16 cellular contexts compared by ENCODE assay signal in the genomic region with DNA sequence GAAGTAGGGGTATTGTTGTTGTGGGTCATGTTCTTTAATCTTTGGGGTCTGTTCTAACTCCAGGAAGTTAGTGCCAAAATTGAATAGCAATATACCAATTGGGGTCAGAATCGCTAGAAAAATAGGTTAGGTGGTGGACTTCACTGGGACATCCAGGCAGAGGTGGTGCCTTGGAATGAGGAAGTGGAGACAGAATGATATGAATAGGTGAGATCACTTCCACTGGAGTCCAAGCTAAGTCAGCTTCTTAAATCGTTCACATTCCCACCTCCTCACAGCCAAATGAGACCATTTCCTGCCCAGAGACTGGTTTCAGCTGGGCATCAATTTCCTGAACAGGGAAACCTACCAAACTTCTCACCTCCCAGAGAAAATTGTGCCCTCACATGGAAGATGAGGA.
DNase-seq lines count a peak whose midpoint lies in the region; ATAC-seq and TF ChIP-seq lines count a peak whose summit lies in the region.
"Had no signal": no experiment of that assay in that cellular context is flagged by ENCODE, and none has a peak within 500 bp of the region (broad histone marks: within the 10 kb centered on the region; RNA-seq: fewer than 3 reads in every experiment).

No MANE protein-coding gene starts in this region.

- no peaks in the 10 kb centered on the region for H4K20me1 ChIP-seq in hepatocyte (ENCODE audit: insufficient read depth, poor library complexity, severe bottlenecking)
- H4K20me1 ChIP-seq: BLaER1 treated with 17β-estradiol and CSF1 and Interleukin-3, amounts not matched to agents 10 nM and 100 nM had no signal

- H3K4me2 ChIP-seq in hepatocyte: no peak overlapping the region
- H3K4me2 ChIP-seq: GM23338 had no signal

- TF ChIP-seq POLR2A in adrenal gland (IDR thresholded peaks at IDR 0.05): no peak

- H2AFZ ChIP-seq in hepatocyte: no peak overlapping the region
- H2AFZ ChIP-seq: GM23338 had no signal

- H3K4me1 Mint-ChIP-seq in CD14-positive monocyte (peaks cover 73% of the 10 kb centered on the region), Calu3 (ENCODE audit: low read depth, unreplicated experiment) (peaks cover 69% of the 10 kb centered on the region)
- peaks cover 71% of the 10 kb centered on the region for H3K4me1 Mint-ChIP-seq in activated naive CD8-positive, alpha-beta T cell treated with anti-CD3 and anti-CD28 coated beads, Interleukin-2, amount 50 U/mL, for 24 hours

- no TSS peak for BruUV-seq in Calu3 (replicated peaks; lab: Mats Ljungman, UMichigan)

- H3K4me3 Mint-ChIP-seq in CD14-positive monocyte (peak overlapping the region in 1 of 2 donors; percentile 16), Calu3 (ENCODE audit: low read depth, unreplicated experiment) (no peak overlapping the region)
- H3K4me3 Mint-ChIP-seq in activated naive CD8-positive, alpha-beta T cell treated with anti-CD3 and anti-CD28 coated beads, Interleukin-2, amount 50 U/mL, for 24 hours: no peak overlapping the region
- H3K4me3 Mint-ChIP-seq: GM23338 had no signal

- no peak overlapping the region for H3K4me3 ChIP-seq in hepatocyte
- H3K4me3 ChIP-seq in adrenal gland: no peak overlapping the region
- H3K4me3 ChIP-seq: BLaER1 treated with 17β-estradiol and CSF1 and Interleukin-3, amounts not matched to agents 10 nM and 100 nM; GM23338; Peyer's patch had no signal

- DNase-seq in CD14-positive monocyte (ENCODE audit: low spot score): no peak
- peak; percentile 46 for DNase-seq in Calu3
- DNase-seq in hepatocyte (ENCODE audit: low spot score): no peak
- DNase-seq in activated naive CD8-positive, alpha-beta T cell treated with anti-CD3 and anti-CD28 coated beads, Interleukin-2, amount 50 U/mL, for 24 hours: no peak
- DNase-seq in adrenal gland: no peak
- DNase-seq: HCEC 1CT, KG1, NCI-H1417 treated with DMSO at 0.1 percent for 48 hours, NCI-H1930, NCI-H345, NCI-H526, Peyer's patch had no signal

- peaks cover 11 to 15% of the 10 kb centered on the region in 2 donors for H3K36me3 Mint-ChIP-seq in CD14-positive monocyte
- peaks cover 30% of the 10 kb centered on the region for H3K36me3 Mint-ChIP-seq in Calu3 (ENCODE audit: insufficient read depth, unreplicated experiment)
- H3K36me3 Mint-ChIP-seq in activated naive CD8-positive, alpha-beta T cell treated with anti-CD3 and anti-CD28 coated beads, Interleukin-2, amount 50 U/mL, for 24 hours (ENCODE audit: low read depth): peaks cover 11% of the 10 kb centered on the region

- H3K27me3 Mint-ChIP-seq in CD14-positive monocyte (ENCODE audit: low read depth in 3 of 3) (peaks cover 0 to 8% (median 3%) of the 10 kb centered on the region in 3 donors), Calu3 (ENCODE audit: unreplicated experiment) (no peaks in the 10 kb centered on the region)
- H3K27me3 Mint-ChIP-seq in activated naive CD8-positive, alpha-beta T cell treated with anti-CD3 and anti-CD28 coated beads, Interleukin-2, amount 50 U/mL, for 24 hours: no peaks in the 10 kb centered on the region

- H3K9me3 Mint-ChIP-seq in CD14-positive monocyte (peaks cover 14 to 29% (median 28%) of the 10 kb centered on the region in 7 donors), Calu3 (ENCODE audit: low read depth, unreplicated experiment) (peaks cover 4% of the 10 kb centered on the region)
- H3K9me3 Mint-ChIP-seq in activated naive CD8-positive, alpha-beta T cell treated with anti-CD3 and anti-CD28 coated beads, Interleukin-2, amount 50 U/mL, for 24 hours: peaks cover 32% of the 10 kb centered on the region

- H3K27me3 ChIP-seq in hepatocyte (no peaks in the 10 kb centered on the region), adrenal gland (peaks cover 9% of the 10 kb centered on the region)
- H3K27me3 ChIP-seq: BLaER1 treated with 17β-estradiol and CSF1 and Interleukin-3, amounts not matched to agents 10 nM and 100 nM; Peyer's patch had no signal

- H3K27ac Mint-ChIP-seq in CD14-positive monocyte (peak overlapping the region; percentile 83 to 97 (median 91)), Calu3 (ENCODE audit: unreplicated experiment) (peak overlapping the region; percentile 98)
- no peak overlapping the region for H3K27ac Mint-ChIP-seq in activated naive CD8-positive, alpha-beta T cell treated with anti-CD3 and anti-CD28 coated beads, Interleukin-2, amount 50 U/mL, for 24 hours
- H3K27ac Mint-ChIP-seq: GM23338 had no signal

- H3K9me3 ChIP-seq in hepatocyte (ENCODE audit: low read depth) (no peaks in the 10 kb centered on the region), adrenal gland (replicated peaks in 1 of 3) (no peaks in the 10 kb centered on the region)

- TF ChIP-seq CTCF in CD14-positive monocyte (IDR thresholded peaks at IDR 0.05) (no peak), Calu3 (IDR thresholded peaks at IDR 0.05; ENCODE audit: unreplicated experiment) (no peak), hepatocyte (IDR thresholded peaks at IDR 0.05; ENCODE audit: poor library complexity) (no peak), adrenal gland (IDR thresholded peaks at IDR 0.05) (peak in 1 of 6 experiments; percentile 2)

- H3K36me3 ChIP-seq in hepatocyte (replicated peaks; ENCODE audit: insufficient read depth, low read depth) (no peaks in the 10 kb centered on the region), adrenal gland (replicated peaks in 1 of 2) (no peaks in the 10 kb centered on the region)
- H3K36me3 ChIP-seq: Peyer's patch had no signal

- H3K4me1 ChIP-seq in hepatocyte (ENCODE audit: insufficient read depth) (peaks cover 19% of the 10 kb centered on the region), adrenal gland (replicated peaks in 1 of 2) (no peaks in the 10 kb centered on the region)

- intact Hi-C loops in CD14-positive monocyte (cut with micrococcal nuclease) (loop anchor here in 1 of 2 donors (5.0 kb wide), 2 partner anchors 59 to 66 kb away; no protein-coding TSS in a partner anchor), Calu3 (cut with micrococcal nuclease; ENCODE audit: unreplicated experiment) (loop anchor here (10.0 kb wide), 2 partner anchors 108 to 298 kb away; no protein-coding TSS in a partner anchor), adrenal gland (cut with DNase I) (no loop called here)

- WGBS in hepatocyte (ENCODE audit: low lambda C conversion rate, missing lambda C conversion rate): 81% methylated on average over 2 of the region's 2 CpGs
- 68 to 71% (median 69%) methylated on average over 2 of the region's 2 CpGs for WGBS in adrenal gland, 4 donors

- no peaks in the 10 kb centered on the region for H3K79me2 ChIP-seq in hepatocyte

- no peak for ATAC-seq in activated naive CD8-positive, alpha-beta T cell treated with anti-CD3 and anti-CD28 coated beads, Interleukin-2, amount 50 U/mL, for 24 hours
- no peak for ATAC-seq in GM18511 (IDR thresholded peaks at IDR 0.05; ENCODE audit: unreplicated experiment)
- ATAC-seq: GM23338 had no signal

- CTCF ChIA-PET in Calu3 (lab: Charles Lee): interaction anchor here (1.5 kb wide), 1 partner anchor 96 kb away, joined by 4 read pairs; no protein-coding TSS in a partner anchor

- H3K9me2 ChIP-seq in hepatocyte (replicated peaks; ENCODE audit: insufficient read depth): no peaks in the 10 kb centered on the region

- H3K27ac ChIP-seq in angular gyrus (ENCODE audit: low read depth, low read length) (peak overlapping the region; percentile 10), hepatocyte (peak overlapping the region; percentile 87), adrenal gland (no peak overlapping the region)

Comparison
In these comparisons a context has a peak if more than half of its experiments do, and no peak if none do; other contexts are left out.
1. H3K27ac ChIP-seq: peak in angular gyrus (single experiment) and hepatocyte (single experiment); none in adrenal gland (0 of 5).